In genomic region chr9:75071530-75072122, GRCh38 we compare ENCODE assay signal across 9 cellular contexts. TPM values are rescaled to one million over a fixed set of nuclear protein-coding genes. Genes with fewer than 3 reads are reported as not detected.
A peak's percentile ranks its signal among the peaks of the same experiment; 100 is the strongest.
DNase-seq lines count a peak whose midpoint lies in the region; ATAC-seq and TF ChIP-seq lines count a peak whose summit lies in the region.
"Had no signal": no experiment of that assay in that cellular context is flagged by ENCODE, and none has a peak within 500 bp of the region (broad histone marks: within the 10 kb centered on the region; RNA-seq: fewer than 3 reads in every experiment).

No MANE protein-coding gene starts in this region.

- DNase-seq in activated T-cell treated with anti-CD3 and anti-CD28 coated beads for 1 hour (ENCODE audit: low read depth): peak; percentile 46
- peak; percentile 66 for DNase-seq in lung (ENCODE audit: low spot score)
- DNase-seq in cortex of kidney (lab: John Stamatoyannopoulos, UW): no peak
- no peak for DNase-seq in NCI-H2196 treated with DMSO at 0.1 percent for 48 hours (lab: John Stamatoyannopoulos, UW; ENCODE audit: unreplicated experiment)
- DNase-seq in globus pallidus (ENCODE audit: low spot score): no peak

- H3K4me1 ChIP-seq in lung (ENCODE audit: control insufficient read depth in 2 of 2, insufficient read depth in 2 of 2, low read length in 2 of 2): no peaks in the 10 kb centered on the region
- H3K4me1 ChIP-seq: body of pancreas had no signal

- no peaks in the 10 kb centered on the region for H3K9me3 ChIP-seq in lung (ENCODE audit: control insufficient read depth in 2 of 2, insufficient read depth in 1 of 2, low read length in 1 of 2)
- H3K9me3 ChIP-seq: body of pancreas had no signal

- peak overlapping the region in 1 of 2 donors; percentile 3 for H3K27ac ChIP-seq in lung (ENCODE audit: low read depth in 1 of 2, low read length in 1 of 2)
- H3K27ac ChIP-seq: body of pancreas had no signal

- no peak overlapping the region for H3K4me3 ChIP-seq in lung
- H3K4me3 ChIP-seq: body of pancreas had no signal

- 73 to 85% methylated on average over 5 of the region's 5 CpGs for WGBS in lung, 2 donors

- H3K27me3 ChIP-seq in lung (ENCODE audit: control insufficient read depth, insufficient read depth): no peaks in the 10 kb centered on the region
- H3K27me3 ChIP-seq: body of pancreas had no signal

- H3K36me3 ChIP-seq in lung (ENCODE audit: control insufficient read depth in 2 of 2, insufficient read depth in 2 of 2, low read length in 2 of 2): peaks cover 5 to 11% of the 10 kb centered on the region in 2 donors

- ATAC-seq in GM18870 (IDR thresholded peaks at IDR 0.05; ENCODE audit: unreplicated experiment) (peak; percentile 59), HG03442 (IDR thresholded peaks at IDR 0.05; ENCODE audit: unreplicated experiment) (peak; percentile 83), lung (ENCODE audit: insufficient read depth, low FRiP score) (peak; percentile 83), HG02981 (IDR thresholded peaks at IDR 0.05; ENCODE audit: unreplicated experiment) (no peak)
- ATAC-seq: body of pancreas had no signal

- TF ChIP-seq CTCF in lung (IDR thresholded peaks at IDR 0.05; ENCODE audit: control extremely low read depth, extremely low read depth): no peak

RNA-seq across cellular contexts. Expression of gene NMRK1, which starts 16.3 kb away (rescaled TPM):
- 10 to 100 TPM; 27.5 to 35.3 TPM for total RNA-seq in lung
- polyA plus RNA-seq in lung: 10 to 100 TPM; 22.7 to 57.9 TPM

RNA-seq across cellular contexts. Expression of gene OSTF1, which starts 16.7 kb away (rescaled TPM):
- total RNA-seq in lung: 10 to 100 TPM; 69.7 to 74.2 TPM
- polyA plus RNA-seq in lung: 10 to 100 TPM; 50.9 to 91.0 TPM

RNA-seq across cellular contexts. Expression of gene CARNMT1, which starts 43.5 kb away (rescaled TPM):
- 10 to 100 TPM; 12.0 to 25.1 TPM for total RNA-seq in lung
- 1 to 10 TPM; 4.9 to 5.1 TPM for polyA plus RNA-seq in lung

Comparison
In these comparisons a context has a peak if more than half of its experiments do, and no peak if none do; other contexts are left out.
1. DNase-seq: peak in activated T-cell treated with anti-CD3 and anti-CD28 coated beads for 1 hour (single experiment) and lung (single experiment); none in cortex of kidney (single experiment), NCI-H2196 treated with DMSO at 0.1 percent for 48 hours (single experiment) and globus pallidus (single experiment).